ENCODE assay signal across 1 cellular context in genomic region chr9:120792898-120793765, GRCh38.
TF ChIP-seq lines count a peak whose summit lies in the region.

A gene with protein sequence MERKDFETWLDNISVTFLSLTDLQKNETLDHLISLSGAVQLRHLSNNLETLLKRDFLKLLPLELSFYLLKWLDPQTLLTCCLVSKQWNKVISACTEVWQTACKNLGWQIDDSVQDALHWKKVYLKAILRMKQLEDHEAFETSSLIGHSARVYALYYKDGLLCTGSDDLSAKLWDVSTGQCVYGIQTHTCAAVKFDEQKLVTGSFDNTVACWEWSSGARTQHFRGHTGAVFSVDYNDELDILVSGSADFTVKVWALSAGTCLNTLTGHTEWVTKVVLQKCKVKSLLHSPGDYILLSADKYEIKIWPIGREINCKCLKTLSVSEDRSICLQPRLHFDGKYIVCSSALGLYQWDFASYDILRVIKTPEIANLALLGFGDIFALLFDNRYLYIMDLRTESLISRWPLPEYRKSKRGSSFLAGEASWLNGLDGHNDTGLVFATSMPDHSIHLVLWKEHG (minus strand): TSS chr9:120793416. CDS start chr9:120788258, 5,158 bp downstream.

TF ChIP-seq in HepG2, 621 proteins besides CTCF, POLR2A, EP300 and RAD21 (continued from another document):
- TF ChIP-seq ZBTB2 (CRISPR knock-in tag; IDR thresholded peaks at IDR 0.05; ENCODE audit: low read depth) (peak; percentile 98), PBX2 (CRISPR knock-in tag; IDR thresholded peaks at IDR 0.05) (no peak), ZNF564 (CRISPR knock-in tag; IDR thresholded peaks at IDR 0.05) (peak; percentile 75; the same call in 1 of the 2 replicates), TARDBP (CRISPR knock-in tag; IDR thresholded peaks at IDR 0.05) (peak; percentile 92), ZNF773 (CRISPR knock-in tag; IDR thresholded peaks at IDR 0.05; ENCODE audit: borderline replicate concordance) (peak; percentile 57; the same call in 1 of the 2 replicates), MYPOP (CRISPR knock-in tag; IDR thresholded peaks at IDR 0.05) (peak; percentile 67), SATB2 (CRISPR knock-in tag; IDR thresholded peaks at IDR 0.05) (0 out of 2 replicates have a peak, but pooled peaks have one; percentile 70), KDM5B (CRISPR knock-in tag; IDR thresholded peaks at IDR 0.05; ENCODE audit: borderline replicate concordance) (peak; percentile 93; the same call in 1 of the 2 replicates), ZBTB40 (IDR thresholded peaks at IDR 0.05) (peak; percentile 81), ZBTB40 (CRISPR knock-in tag; IDR thresholded peaks at IDR 0.05) (peak; percentile 86), ZNF460 (CRISPR knock-in tag; IDR thresholded peaks at IDR 0.05; ENCODE audit: borderline replicate concordance) (no peak), ZNF337 (CRISPR knock-in tag; IDR thresholded peaks at IDR 0.05; ENCODE audit: borderline replicate concordance, low read depth) (0 out of 2 replicates have a peak, but pooled peaks have one; percentile 63), HHEX (CRISPR knock-in tag; IDR thresholded peaks at IDR 0.05) (no peak), SAP130 (CRISPR knock-in tag; IDR thresholded peaks at IDR 0.05; ENCODE audit: low read depth) (peak; percentile 96), NR3C1 (CRISPR knock-in tag; IDR thresholded peaks at IDR 0.05) (no peak), ZIK1 (CRISPR knock-in tag; IDR thresholded peaks at IDR 0.05; ENCODE audit: borderline replicate concordance, low read depth) (0 out of 2 replicates have a peak, but pooled peaks have one; percentile 29), BRD4 (CRISPR knock-in tag; IDR thresholded peaks at IDR 0.05) (peak; percentile 96), CCDC6 (CRISPR knock-in tag; IDR thresholded peaks at IDR 0.05) (peak; percentile 57; the same call in 1 of the 2 replicates)
- TF ChIP-seq, protein P1, sequence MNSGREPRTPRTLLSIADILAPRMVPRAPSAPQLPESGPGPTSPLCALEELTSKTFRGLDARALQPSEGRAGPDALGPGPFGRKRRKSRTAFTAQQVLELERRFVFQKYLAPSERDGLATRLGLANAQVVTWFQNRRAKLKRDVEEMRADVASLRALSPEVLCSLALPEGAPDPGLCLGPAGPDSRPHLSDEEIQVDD (CRISPR knock-in tag; IDR thresholded peaks at IDR 0.05; ENCODE audit: borderline replicate concordance) = peak; percentile 82; the same call in 1 of the 2 replicates
- TF ChIP-seq, protein P2, sequence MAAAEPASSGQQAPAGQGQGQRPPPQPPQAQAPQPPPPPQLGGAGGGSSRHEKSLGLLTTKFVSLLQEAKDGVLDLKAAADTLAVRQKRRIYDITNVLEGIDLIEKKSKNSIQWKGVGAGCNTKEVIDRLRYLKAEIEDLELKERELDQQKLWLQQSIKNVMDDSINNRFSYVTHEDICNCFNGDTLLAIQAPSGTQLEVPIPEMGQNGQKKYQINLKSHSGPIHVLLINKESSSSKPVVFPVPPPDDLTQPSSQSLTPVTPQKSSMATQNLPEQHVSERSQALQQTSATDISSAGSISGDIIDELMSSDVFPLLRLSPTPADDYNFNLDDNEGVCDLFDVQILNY (CRISPR knock-in tag; conservative IDR thresholded peaks at IDR 0.05) = peak; percentile 61; the same call in 1 of the 2 replicates
- TF ChIP-seq, protein P3, sequence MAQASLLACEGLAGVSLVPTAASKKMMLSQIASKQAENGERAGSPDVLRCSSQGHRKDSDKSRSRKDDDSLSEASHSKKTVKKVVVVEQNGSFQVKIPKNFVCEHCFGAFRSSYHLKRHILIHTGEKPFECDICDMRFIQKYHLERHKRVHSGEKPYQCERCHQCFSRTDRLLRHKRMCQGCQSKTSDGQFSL (CRISPR knock-in tag; IDR thresholded peaks at IDR 0.05) = peak; percentile 83
- TF ChIP-seq, protein P4, sequence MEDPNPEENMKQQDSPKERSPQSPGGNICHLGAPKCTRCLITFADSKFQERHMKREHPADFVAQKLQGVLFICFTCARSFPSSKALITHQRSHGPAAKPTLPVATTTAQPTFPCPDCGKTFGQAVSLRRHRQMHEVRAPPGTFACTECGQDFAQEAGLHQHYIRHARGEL (CRISPR knock-in tag; IDR thresholded peaks at IDR 0.05) = no peak
